8 cellular contexts compared by ENCODE assay signal in genomic region chrX:121161501-121161933, GRCh38.
A peak's percentile ranks its signal among the peaks of the same experiment; 100 is the strongest.
DNase-seq lines count a peak whose midpoint lies in the region; ATAC-seq and TF ChIP-seq lines count a peak whose summit lies in the region.

No MANE protein-coding gene starts in this region.

- H3K27ac Mint-ChIP-seq in Calu3 (ENCODE audit: unreplicated experiment) = no peak overlapping the region

- no TSS peak for BruUV-seq in Calu3 (replicated peaks; lab: Mats Ljungman, UMichigan)

- H3K4me1 Mint-ChIP-seq in Calu3 (ENCODE audit: low read depth, unreplicated experiment) = no peaks in the 10 kb centered on the region

- intact Hi-C loops in Calu3 (cut with micrococcal nuclease; ENCODE audit: unreplicated experiment) = no loop called here

- CTCF ChIA-PET in Calu3 (lab: Charles Lee) = no interaction called here

- no peak overlapping the region for H3K4me3 ChIP-seq in fibroblast of pulmonary artery (replicated peaks; ENCODE audit: low read depth, low read length)

- H3K4me3 Mint-ChIP-seq in Calu3 (ENCODE audit: low read depth, unreplicated experiment) = no peak overlapping the region

- TF ChIP-seq CTCF in fibroblast of pulmonary artery (IDR thresholded peaks at IDR 0.05; ENCODE audit: low read length, missing control alignments) (no peak), Calu3 (IDR thresholded peaks at IDR 0.05; ENCODE audit: unreplicated experiment) (no peak)

- peak; percentile 7 for DNase-seq in fibroblast of pulmonary artery (ENCODE audit: low read depth)
- DNase-seq in COLO668 (lab: John Stamatoyannopoulos, UW; ENCODE audit: unreplicated experiment) = no peak
- no peak for DNase-seq in dermis blood vessel endothelial cell
- no peak for DNase-seq in NCI-H1105 (lab: John Stamatoyannopoulos, UW)
- no peak for DNase-seq in Calu3

- H3K27me3 Mint-ChIP-seq in Calu3 (ENCODE audit: unreplicated experiment) = no peaks in the 10 kb centered on the region

- no peaks in the 10 kb centered on the region for H3K9me3 Mint-ChIP-seq in Calu3 (ENCODE audit: low read depth, unreplicated experiment)

- H3K36me3 Mint-ChIP-seq in Calu3 (ENCODE audit: insufficient read depth, unreplicated experiment) = no peaks in the 10 kb centered on the region

- peak; percentile 63 for ATAC-seq in GM18511 (IDR thresholded peaks at IDR 0.05; ENCODE audit: unreplicated experiment)
- ATAC-seq in GM21447 (IDR thresholded peaks at IDR 0.05; ENCODE audit: unreplicated experiment) = peak; percentile 73
- peak; percentile 44 for ATAC-seq in HG03175 (IDR thresholded peaks at IDR 0.05; ENCODE audit: unreplicated experiment)
